8 cellular contexts compared by ENCODE assay signal in genomic region chr2:53715568-53715967, GRCh38. TPM values are rescaled to one million over a fixed set of nuclear protein-coding genes. Genes with fewer than 3 reads are reported as not detected.
DNase-seq lines count a peak whose midpoint lies in the region; ATAC-seq and TF ChIP-seq lines count a peak whose summit lies in the region.

No MANE protein-coding gene starts in this region.

- H3K36me3 ChIP-seq in neural progenitor cell, result peaks cover 5% of the 10 kb centered on the region

- ATAC-seq in HG03432 (IDR thresholded peaks at IDR 0.05; ENCODE audit: unreplicated experiment) (peak; percentile 68), GM21423 (IDR thresholded peaks at IDR 0.05; ENCODE audit: unreplicated experiment) (no peak), HG02588 (IDR thresholded peaks at IDR 0.05; ENCODE audit: unreplicated experiment) (no peak), HG02852 (IDR thresholded peaks at IDR 0.05; ENCODE audit: unreplicated experiment) (no peak)

- H3K79me2 ChIP-seq in neural progenitor cell (ENCODE audit: low read depth), result peaks cover 8% of the 10 kb centered on the region

- CTCF ChIA-PET in MCF 10A (lab: Yijun Ruan, JAX), result interaction anchor here (0.6 to 5.7 kb wide), 12 partner anchors 9 to 749 kb away, joined by 3 to 50 read pairs (median 4); no protein-coding TSS in a partner anchor

- H3K27me3 Mint-ChIP-seq in MCF 10A (ENCODE audit: insufficient read depth, unreplicated experiment) (no peaks in the 10 kb centered on the region), neural progenitor cell (ENCODE audit: insufficient read depth, low read depth) (no peaks in the 10 kb centered on the region)

- H3K27me3 ChIP-seq in neural progenitor cell, result no peaks in the 10 kb centered on the region

- peak; percentile 39 for TF ChIP-seq CTCF in MCF 10A (IDR thresholded peaks at IDR 0.05; ENCODE audit: unreplicated experiment)
- peak; percentile 49 for TF ChIP-seq CTCF in neural progenitor cell (IDR thresholded peaks at IDR 0.05)

- no peak overlapping the region for H3K27ac Mint-ChIP-seq in MCF 10A (ENCODE audit: low read depth, unreplicated experiment)
- no peak overlapping the region for H3K27ac Mint-ChIP-seq in neural progenitor cell

- H3F3A ChIP-seq in neural progenitor cell (ENCODE audit: low read depth), result no peaks in the 10 kb centered on the region

- H3K4me1 Mint-ChIP-seq in MCF 10A (ENCODE audit: insufficient read depth, unreplicated experiment) (no peaks in the 10 kb centered on the region), neural progenitor cell (no peaks in the 10 kb centered on the region)

- no peaks in the 10 kb centered on the region for H4K20me1 ChIP-seq in neural progenitor cell (ENCODE audit: low read depth)

- no TSS peak for BruUV-seq in MCF 10A (replicated peaks; lab: Mats Ljungman, UMichigan)

- H3K9ac ChIP-seq in neural progenitor cell, result no peak overlapping the region

- H3K4me3 ChIP-seq in neural progenitor cell, result no peak overlapping the region

- no peak overlapping the region for H3K27ac ChIP-seq in neural progenitor cell

- H3K4me1 ChIP-seq in neural progenitor cell, result no peaks in the 10 kb centered on the region

- H3K9me3 Mint-ChIP-seq in MCF 10A (ENCODE audit: unreplicated experiment) (no peaks in the 10 kb centered on the region), neural progenitor cell (peaks cover 17% of the 10 kb centered on the region)

- no peak overlapping the region for H3K4me2 ChIP-seq in neural progenitor cell

- H2AFZ ChIP-seq in neural progenitor cell (replicated peaks), result no peak overlapping the region

- H3K4me3 Mint-ChIP-seq in MCF 10A (ENCODE audit: unreplicated experiment) (no peak overlapping the region), neural progenitor cell (no peak overlapping the region)

- POLR2A ChIA-PET in MCF 10A (lab: Yijun Ruan, JAX), result no interaction called here

- intact Hi-C loops in MCF 10A (cut with micrococcal nuclease), result loop anchor here (1.0 to 10.0 kb wide), 4 partner anchors 255 to 901 kb away; no protein-coding TSS in a partner anchor

- no peaks in the 10 kb centered on the region for H3K9me3 ChIP-seq in neural progenitor cell (ENCODE audit: low read depth)

- peak; percentile 20 for DNase-seq in GM03348 (ENCODE audit: low spot score)
- DNase-seq in MCF 10A (ENCODE audit: unreplicated experiment), result peak; percentile 14
- DNase-seq in neural progenitor cell (ENCODE audit: low spot score), result no peak
- DNase-seq in GM19238 (ENCODE audit: insufficient read length, low spot score), result no peak

- H3K36me3 Mint-ChIP-seq in MCF 10A (ENCODE audit: insufficient read depth, unreplicated experiment) (peaks cover 9% of the 10 kb centered on the region), neural progenitor cell (peaks cover 50% of the 10 kb centered on the region)

RNA-seq across cellular contexts. Expression of gene CHAC2, which starts 52.0 kb away (rescaled TPM):
- total RNA-seq in MCF 10A (2022) (7.4 and 10.5 TPM in 2 replicates), neural progenitor cell (ENCODE audit: low replicate concordance) (3.6 and 4.5 TPM in 2 replicates)

Comparison
In these comparisons a context has a peak if more than half of its experiments do, and no peak if none do; other contexts are left out.
1. DNase-seq: peak in GM03348 (single experiment) and MCF 10A (single experiment); none in neural progenitor cell (single experiment) and GM19238 (single experiment).